Comparison of ENCODE assay signal across 14 cellular contexts in the genomic region with DNA sequence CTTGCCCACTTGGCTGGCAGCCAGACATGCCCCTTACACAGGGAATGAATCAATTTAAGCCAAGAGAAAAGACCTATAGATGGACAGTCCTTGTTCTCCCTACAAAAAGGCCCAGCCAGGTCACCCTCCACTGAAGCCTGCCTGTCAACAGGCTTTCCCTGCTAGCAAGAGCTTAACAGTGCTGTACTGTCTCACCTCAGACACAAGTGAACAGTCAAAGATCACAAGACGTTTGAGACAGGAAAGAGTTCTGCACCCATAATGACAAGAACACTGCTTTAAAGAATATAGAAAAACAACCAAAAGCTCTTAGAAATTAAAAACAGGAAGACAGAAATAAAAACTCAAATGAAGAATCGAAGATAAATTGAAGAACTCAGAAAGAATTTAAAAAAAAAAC. TPM values are rescaled to one million over a fixed set of nuclear protein-coding genes. Genes with fewer than 3 reads are reported as not detected.
DNase-seq lines count a peak whose midpoint lies in the region; ATAC-seq lines count a peak whose summit lies in the region.
"Had no signal": no experiment of that assay in that cellular context is flagged by ENCODE, and none has a peak within 500 bp of the region (broad histone marks: within the 10 kb centered on the region; RNA-seq: fewer than 3 reads in every experiment).

No MANE protein-coding gene starts in this region.

- peaks cover 52% of the 10 kb centered on the region for H3K4me1 Mint-ChIP-seq in activated naive CD4-positive, alpha-beta T cell treated with anti-CD3 and anti-CD28 coated beads, Interleukin-2, amount 50 U/mL, for 24 hours
- peaks cover 39 to 45% (median 40%) of the 10 kb centered on the region in 3 donors for H3K4me1 Mint-ChIP-seq in T-cell

- ATAC-seq in T-cell (replicated peaks in 1 of 4), result peak; percentile 58 to 81 (median 68)
- ATAC-seq: A549, HCT116 had no signal

- no peaks in the 10 kb centered on the region for H3K36me3 Mint-ChIP-seq in activated naive CD4-positive, alpha-beta T cell treated with anti-CD3 and anti-CD28 coated beads, Interleukin-2, amount 50 U/mL, for 24 hours
- no peaks in the 10 kb centered on the region for H3K36me3 Mint-ChIP-seq in T-cell

- peaks cover 2% of the 10 kb centered on the region for H3K27me3 Mint-ChIP-seq in activated naive CD4-positive, alpha-beta T cell treated with anti-CD3 and anti-CD28 coated beads, Interleukin-2, amount 50 U/mL, for 24 hours
- peaks cover 4 to 26% of the 10 kb centered on the region in 2 donors for H3K27me3 Mint-ChIP-seq in T-cell

- POLR2A ChIA-PET in T-cell (lab: Charles Lee), result interaction anchor here (0.6 kb wide), 3 partner anchors 20 to 576 kb away, joined by 3 to 4 read pairs (median 3); no protein-coding TSS in a partner anchor

- intact Hi-C loops in head of caudate nucleus (cut with DNase I), result loop anchor here (10.0 kb wide), 2 partner anchors 120 to 410 kb away; a partner anchor contains a TSS

- peak overlapping the region; percentile 64 for H3K4me3 Mint-ChIP-seq in activated naive CD4-positive, alpha-beta T cell treated with anti-CD3 and anti-CD28 coated beads, Interleukin-2, amount 50 U/mL, for 24 hours
- H3K4me3 Mint-ChIP-seq in T-cell, result peak overlapping the region in 2 of 3 donors; percentile 21 to 39

- no peaks in the 10 kb centered on the region for H3K9me3 Mint-ChIP-seq in activated naive CD4-positive, alpha-beta T cell treated with anti-CD3 and anti-CD28 coated beads, Interleukin-2, amount 50 U/mL, for 24 hours
- H3K9me3 Mint-ChIP-seq in T-cell, result no peaks in the 10 kb centered on the region

- CTCF ChIA-PET in T-cell (lab: Charles Lee), result interaction anchor here in 1 of 2 donors (0.7 kb wide), 1 partner anchor 908 kb away, joined by 4 read pairs; no protein-coding TSS in a partner anchor

- no peak for DNase-seq in activated naive CD4-positive, alpha-beta T cell treated with Interleukin-2 at 50 U/mL for 16 hours
- DNase-seq in COLO829 (ENCODE audit: low spot score) (peak; percentile 58), T-cell (peak in 9 of 34 experiments; percentile 1 to 33 (median 9)), head of caudate nucleus (no peak), SW480 (ENCODE audit: low spot score) (no peak), ecto neural progenitor cell (ENCODE audit: low spot score) (no peak)
- DNase-seq: BE2C, Calu3, DMS 273 treated with DMSO at 0.1 percent for 48 hours, GM23248 had no signal

- H3K27ac Mint-ChIP-seq in activated naive CD4-positive, alpha-beta T cell treated with anti-CD3 and anti-CD28 coated beads, Interleukin-2, amount 50 U/mL, for 24 hours, result peak overlapping the region; percentile 98
- peak overlapping the region; percentile 91 to 95 for H3K27ac Mint-ChIP-seq in T-cell

RNA-seq across cellular contexts. Expression of a gene that starts 4.6 kb away (rescaled TPM):
- total RNA-seq in T-cell, result 1 to 10 TPM; 1.8 to 5.4 (median 3.7) TPM
- total RNA-seq: Daoy, GM23248 had no signal

RNA-seq across cellular contexts. Expression of a gene that starts 33.7 kb away (rescaled TPM):
- total RNA-seq in T-cell, result under 1 TPM in 3 of 5 donors, not detected in 2; 0.36 to 0.82 (median 0.47) TPM
- total RNA-seq: Calu3, Daoy had no signal
